In genomic region chr10:102626026-102626686, GRCh38 we compare ENCODE assay signal across 1 cellular context.
TF ChIP-seq lines count a peak whose summit lies in the region.

No MANE protein-coding gene starts in this region.

TF ChIP-seq in WTC11, 78 proteins besides CTCF, POLR2A, EP300 and RAD21 (continued from another document):
- TF ChIP-seq, protein P1, sequence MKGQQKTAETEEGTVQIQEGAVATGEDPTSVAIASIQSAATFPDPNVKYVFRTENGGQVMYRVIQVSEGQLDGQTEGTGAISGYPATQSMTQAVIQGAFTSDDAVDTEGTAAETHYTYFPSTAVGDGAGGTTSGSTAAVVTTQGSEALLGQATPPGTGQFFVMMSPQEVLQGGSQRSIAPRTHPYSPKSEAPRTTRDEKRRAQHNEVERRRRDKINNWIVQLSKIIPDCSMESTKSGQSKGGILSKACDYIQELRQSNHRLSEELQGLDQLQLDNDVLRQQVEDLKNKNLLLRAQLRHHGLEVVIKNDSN (CRISPR knock-in tag; IDR thresholded peaks at IDR 0.05): no peak
- TF ChIP-seq MAX (CRISPR knock-in tag; IDR thresholded peaks at IDR 0.05): no peak
- no peak for TF ChIP-seq ZNF232 (CRISPR knock-in tag; IDR thresholded peaks at IDR 0.05)
